33 cellular contexts compared by ENCODE assay signal in the genomic region with DNA sequence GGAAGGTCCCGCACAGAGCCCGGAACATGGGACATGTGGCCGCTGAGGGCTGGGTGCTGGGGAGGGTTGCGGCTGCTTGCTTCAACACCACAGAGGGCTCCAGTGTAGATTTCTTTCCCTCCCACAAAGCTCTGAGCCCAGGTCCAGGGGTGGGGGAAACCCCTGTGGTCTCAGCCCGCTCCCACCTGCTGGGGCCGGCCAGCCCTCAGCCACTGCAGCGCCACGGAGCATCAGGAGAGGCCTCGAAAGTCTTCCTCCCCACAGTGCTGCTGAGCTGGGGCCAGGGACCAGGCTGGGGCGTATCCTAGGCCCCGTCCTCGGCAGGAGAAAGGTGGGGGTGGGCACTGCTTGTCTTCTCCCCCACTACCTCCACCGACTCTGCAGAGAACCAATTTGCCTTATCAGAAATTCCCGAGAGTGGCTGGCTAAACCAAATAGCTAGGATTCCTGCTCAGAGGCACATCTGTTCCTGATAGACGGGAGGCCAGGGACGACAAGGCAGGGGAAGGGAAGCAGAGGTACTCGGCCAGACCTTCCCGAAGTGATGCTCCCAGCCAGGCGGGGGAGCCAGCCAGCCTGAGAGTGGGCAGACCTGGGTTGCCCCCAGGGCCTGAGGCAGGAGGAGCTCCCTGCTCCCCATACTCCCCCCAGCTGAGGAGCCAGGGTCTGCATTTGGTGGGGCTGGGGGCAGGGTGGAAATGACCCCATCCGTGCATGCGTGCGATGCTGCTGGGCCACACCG. TPM values are rescaled to one million over a fixed set of nuclear protein-coding genes. Genes with fewer than 3 reads are reported as not detected.
DNase-seq lines count a peak whose midpoint lies in the region; ATAC-seq, FAIRE-seq and TF ChIP-seq lines count a peak whose summit lies in the region.
"Had no signal": no experiment of that assay in that cellular context is flagged by ENCODE, and none has a peak within 500 bp of the region (broad histone marks: within the 10 kb centered on the region; RNA-seq: fewer than 3 reads in every experiment).

No MANE protein-coding gene starts in this region.

- H3K36me3 ChIP-seq in H1 (ENCODE audit: control insufficient read depth in 2 of 4, insufficient read depth in 4 of 4, low read length in 3 of 4) = no peaks in the 10 kb centered on the region
- H3K36me3 ChIP-seq: esophagus muscularis mucosa, neutrophil had no signal

- no peak overlapping the region for H3K27ac ChIP-seq in H9 (ENCODE audit: insufficient read length, low read depth, low read length)
- no peak overlapping the region for H3K27ac ChIP-seq in H1 (ENCODE audit: low read depth, low read length)
- H3K27ac ChIP-seq: C4-2B, esophagus muscularis mucosa, neutrophil, skin epidermis had no signal

- POLR2A ChIA-PET in H1 (lab: Charles Lee; ENCODE audit: partially characterized antibody) = interaction anchor here (0.9 to 1.5 kb wide), 3 partner anchors 10 to 24 kb away, joined by 4 to 5 read pairs (median 4); no protein-coding TSS in a partner anchor

- H2BK15ac ChIP-seq in H9 (ENCODE audit: low read depth, low read length) = no peak overlapping the region
- H2BK15ac ChIP-seq in H1 (ENCODE audit: low read length) = no peak overlapping the region

- intact Hi-C loops in left colon (cut with DNase I, micrococcal nuclease) = no loop called here

- H3K56ac ChIP-seq in H9 (ENCODE audit: insufficient read length, low read depth, low read length) (peak overlapping the region; percentile 18), H1 (replicated peaks; ENCODE audit: insufficient read length, low read depth, low read length) (peak overlapping the region; percentile 39)

- DNase-seq in AG08395 (ENCODE audit: low spot score) (peak; percentile 50), H9 (no peak), H1 (ENCODE audit: low read depth in 1 of 2, low spot score in 2 of 2) (peak in 1 of 2 experiments; percentile 47), mesothelial cell of epicardium (ENCODE audit: low spot score in 2 of 2, unreplicated experiment in 2 of 2) (no peak), HPDE6-E6E7 (ENCODE audit: extremely low spot score) (no peak), left colon (no peak)
- DNase-seq: activated CD4-positive, alpha-beta T cell treated with anti-CD3 and anti-CD28 coated beads for 1 hour; activated T-cell treated with anti-CD3 and anti-CD28 coated beads, Interleukin-2, amount 50 U/mL, for 24 hours; amygdala; Calu3; effector memory CD4-positive, alpha-beta T cell; HCEC 1CT; NCI-H2029 treated with DMSO at 0.1 percent for 48 hours; NCI-H345; NCI-H82; OCI-M1; SHP77; stimulated activated CD4-positive, alpha-beta T cell treated with anti-CD3 and anti-CD28 coated beads, Interleukin-1b, Interleukin-23, amount 100 ng/mL, for 48 hours had no signal

- H3K9ac ChIP-seq in H9 (ENCODE audit: extremely low read depth, insufficient read length, low read length) = no peak overlapping the region
- no peak overlapping the region for H3K9ac ChIP-seq in H1 (replicated peaks in 1 of 4; ENCODE audit: extremely low read depth in 1 of 4, low read depth in 3 of 4, low read length in 3 of 4)

- peaks cover 0 to 13% (median 10%) of the 10 kb centered on the region in 3 experiments; a peak in 6 of 7 replicates for H3K36me3 Mint-ChIP-seq in H9 (ENCODE audit: insufficient read depth in 1 of 3, low read depth in 3 of 3)
- H3K36me3 Mint-ChIP-seq in mesothelial cell of epicardium = peaks cover 5% of the 10 kb centered on the region

- H3K4me3 ChIP-seq in H1 (ENCODE audit: extremely low read depth in 1 of 4, insufficient read depth in 2 of 4, low read depth in 3 of 4, low read length in 4 of 4) = no peak overlapping the region
- H3K4me3 ChIP-seq: esophagus muscularis mucosa, K562, skin epidermis had no signal

- H3K4me1 Mint-ChIP-seq in H9 (peaks cover 0 to 11% of the 10 kb centered on the region in 2 experiments; a peak in 2 of 4 replicates), mesothelial cell of epicardium (peaks cover 25% of the 10 kb centered on the region)

- H3K27me3 Mint-ChIP-seq in H9 (ENCODE audit: low read depth) (peaks cover 68% of the 10 kb centered on the region), mesothelial cell of epicardium (ENCODE audit: low read depth) (peaks cover 7% of the 10 kb centered on the region)

- no peak for TF ChIP-seq EP300 in H1 (IDR thresholded peaks at IDR 0.05; ENCODE audit: borderline replicate concordance in 1 of 2, low read depth in 2 of 2, low read length in 2 of 2)

- H4K5ac ChIP-seq in H9 (ENCODE audit: insufficient read length, low read depth, low read length) (no peak overlapping the region), H1 (ENCODE audit: insufficient read length, low read depth, low read length) (no peak overlapping the region)

- H3K4me1 ChIP-seq in H9 (ENCODE audit: insufficient read depth, low read length) (no peaks in the 10 kb centered on the region), H1 (replicated peaks in 1 of 4; ENCODE audit: control insufficient read depth in 3 of 4, insufficient read depth in 4 of 4, low read length in 3 of 4) (peaks cover 0 to 5% (median 0%) of the 10 kb centered on the region in 4 experiments; a peak in 1 of 7 replicates)
- H3K4me1 ChIP-seq: esophagus muscularis mucosa had no signal

- no peak overlapping the region for H3K18ac ChIP-seq in H9 (ENCODE audit: insufficient read length, low read depth, low read length)
- H3K18ac ChIP-seq in H1 (ENCODE audit: extremely low read depth, low read length) = no peak overlapping the region; the same call in 1 of the 2 replicates

- H4K20me1 ChIP-seq in H9 (ENCODE audit: control insufficient read depth, insufficient read depth, insufficient read length) (no peaks in the 10 kb centered on the region), H1 (replicated peaks in 1 of 2; ENCODE audit: control insufficient read depth in 1 of 2, insufficient read depth in 2 of 2, low read length in 2 of 2) (peaks cover 0 to 1% of the 10 kb centered on the region in 2 experiments)

- ATAC-seq in GM18909 (IDR thresholded peaks at IDR 0.05; ENCODE audit: poor library complexity, unreplicated experiment) (no peak), left colon (no peak)
- ATAC-seq in activated CD4-positive, CD25-positive, alpha-beta regulatory T cell treated with anti-CD3 and anti-CD28 coated beads, Interleukin-2, amount 50 U/mL, for 24 hours = no peak
- ATAC-seq: K562 had no signal

- TF ChIP-seq RAD21 in H1 (IDR thresholded peaks at IDR 0.05 in 1 of 2, conservative IDR thresholded peaks at IDR 0.05 in 1 of 2; ENCODE audit: low read depth in 2 of 2, low read length in 2 of 2) = 0 out of 4 replicates have a peak, but pooled peaks of 1 of the 2 experiments have one; percentile 3

- TF ChIP-seq CTCF in H9 (conservative IDR thresholded peaks at IDR 0.05) = no peak; the same call in 2 of the 3 replicates
- peak; percentile 22 to 25 (median 22); a peak in 3 of 4 replicates for TF ChIP-seq CTCF in H1 (IDR thresholded peaks at IDR 0.05; ENCODE audit: control extremely low read depth in 1 of 3, insufficient read depth in 1 of 3, low read depth in 1 of 3, low read length in 3 of 3)
- TF ChIP-seq CTCF in mesothelial cell of epicardium (IDR thresholded peaks at IDR 0.05; ENCODE audit: unreplicated experiment) = no peak

- H3K4ac ChIP-seq in H9 (ENCODE audit: low read depth, low read length) (no peak overlapping the region), H1 (replicated peaks; ENCODE audit: insufficient read length, low read depth, low read length) (no peak overlapping the region)

- H2BK120ac ChIP-seq in H9 (ENCODE audit: low read depth, low read length, poor library complexity, severe bottlenecking) (no peak overlapping the region), H1 (replicated peaks; ENCODE audit: low read depth, low read length) (no peak overlapping the region)

- H2AK5ac ChIP-seq in H9 (ENCODE audit: insufficient read length, low read length) (no peak overlapping the region), H1 (ENCODE audit: low read depth, low read length) (no peak overlapping the region)

- H2BK20ac ChIP-seq in H9 (ENCODE audit: low read depth, low read length, poor library complexity, severe bottlenecking) = no peak overlapping the region
- no peak overlapping the region for H2BK20ac ChIP-seq in H1 (ENCODE audit: low read length)

- H3K79me1 ChIP-seq in H9 (ENCODE audit: insufficient read depth, low read depth, low read length, poor library complexity, severe bottlenecking) = no peaks in the 10 kb centered on the region
- H3K79me1 ChIP-seq in H1 (ENCODE audit: low read depth, low read length) = no peaks in the 10 kb centered on the region

- no peak overlapping the region for H3K14ac ChIP-seq in H9 (ENCODE audit: insufficient read depth, low read length)
- H3K14ac ChIP-seq in H1 (ENCODE audit: insufficient read length) = no peak overlapping the region

- no peak overlapping the region for H3T11ph ChIP-seq in H9 (ENCODE audit: low read length)

- no peak overlapping the region for H3K27ac Mint-ChIP-seq in H9
- H3K27ac Mint-ChIP-seq in mesothelial cell of epicardium = peak overlapping the region; percentile 37
- H3K27ac Mint-ChIP-seq: activated T-cell treated with anti-CD3 and anti-CD28 coated beads, Interleukin-2, amount 50 U/mL, for 24 hours had no signal

- H3K4me2 ChIP-seq in H9 (ENCODE audit: insufficient read depth, insufficient read length, low read length) = no peak overlapping the region
- H3K4me2 ChIP-seq in H1 (ENCODE audit: insufficient read depth in 1 of 2, low read depth in 2 of 2, low read length in 2 of 2) = no peak overlapping the region

- no peak for FAIRE-seq in H1 (lab: Jason Lieb, UNC)
- FAIRE-seq: A204.1, bronchial epithelial cell, colon, GM12892 had no signal

- H3K27me3 ChIP-seq in H9 (ENCODE audit: insufficient read depth, low read length) = no peaks in the 10 kb centered on the region
- H3K27me3 ChIP-seq in H1 (replicated peaks in 1 of 4; ENCODE audit: control insufficient read depth in 3 of 4, extremely low read depth in 1 of 4, insufficient read depth in 3 of 4, low read length in 3 of 4) = no peaks in the 10 kb centered on the region; a peak in 1 of 7 replicates

- H2AFZ ChIP-seq in H9 (ENCODE audit: low read length) = no peak overlapping the region
- no peak overlapping the region for H2AFZ ChIP-seq in H1 (ENCODE audit: low read length)

- TF ChIP-seq POLR2A in H1 (IDR thresholded peaks at IDR 0.05; ENCODE audit: control extremely low read depth in 1 of 2, low read depth in 2 of 2, low read length in 2 of 2) = no peak

- H2BK12ac ChIP-seq in H9 (ENCODE audit: insufficient read length, low read depth, low read length) = no peak overlapping the region
- no peak overlapping the region for H2BK12ac ChIP-seq in H1 (ENCODE audit: low read depth, low read length)

- H3K9me3 ChIP-seq in H9 (ENCODE audit: control insufficient read depth, low read depth, low read length) (no peaks in the 10 kb centered on the region), H1 (ENCODE audit: insufficient read depth in 2 of 2, low read depth in 1 of 2, low read length in 1 of 2) (peaks cover 8 to 13% of the 10 kb centered on the region in 2 experiments)
- H3K9me3 ChIP-seq: neutrophil had no signal

- WGBS in H9 (ENCODE audit: extremely low coverage, insufficient read length, low lambda C conversion rate) = no CpG with 5 or more reads among the region's 23 CpGs
- 76% methylated on average over 14 of the region's 23 CpGs; no CpG with 5 or more reads in 1 of the 2 experiments for WGBS in H1 (ENCODE audit: extremely low coverage in 1 of 2, insufficient coverage in 1 of 2, insufficient read length in 1 of 2, insufficient replicate concordance in 2 of 2, low coverage in 1 of 2, low lambda C conversion rate in 2 of 2, missing lambda C conversion rate in 1 of 2), 2 experiments

- H3K9me3 Mint-ChIP-seq in H9 (peaks cover 21 to 24% of the 10 kb centered on the region in 2 experiments), mesothelial cell of epicardium (peaks cover 22% of the 10 kb centered on the region)
- H3K9me3 Mint-ChIP-seq: activated T-cell treated with anti-CD3 and anti-CD28 coated beads, Interleukin-2, amount 50 U/mL, for 24 hours had no signal

- H4K8ac ChIP-seq in H9 (replicated peaks; ENCODE audit: insufficient read length, low read depth, low read length) (no peak overlapping the region), H1 (ENCODE audit: extremely low read depth, insufficient read depth, low read length) (no peak overlapping the region)

- CTCF ChIA-PET in H1 (lab: Charles Lee; ENCODE audit: partially characterized antibody) = interaction anchor here (0.6 to 3.0 kb wide), 11 partner anchors 9 to 83 kb away, joined by 3 to 21 read pairs (median 4); no protein-coding TSS in a partner anchor

- H3K23ac ChIP-seq in H9 (ENCODE audit: insufficient read length, low read depth, low read length) (no peak overlapping the region), H1 (ENCODE audit: insufficient read length) (no peak overlapping the region)

- no peak overlapping the region for H2BK5ac ChIP-seq in H9 (ENCODE audit: insufficient read length, low read length)
- H2BK5ac ChIP-seq in H1 (ENCODE audit: low read depth, low read length) = no peak overlapping the region

- H3K79me2 ChIP-seq in H9 (ENCODE audit: insufficient read depth, low read length) (no peaks in the 10 kb centered on the region), H1 (ENCODE audit: control insufficient read depth in 1 of 2, insufficient read depth in 2 of 2, low read length in 2 of 2) (no peaks in the 10 kb centered on the region)

- H4K91ac ChIP-seq in H9 (ENCODE audit: insufficient read length, low read depth, low read length) (no peak overlapping the region), H1 (replicated peaks; ENCODE audit: insufficient read length, low read length) (no peak overlapping the region)

- H3K4me3 Mint-ChIP-seq in H9 (no peak overlapping the region), mesothelial cell of epicardium (no peak overlapping the region)
- H3K4me3 Mint-ChIP-seq: activated T-cell treated with anti-CD3 and anti-CD28 coated beads, Interleukin-2, amount 50 U/mL, for 24 hours had no signal

- H3K23me2 ChIP-seq in H9 (ENCODE audit: insufficient read length, low read depth, low read length, poor library complexity, severe bottlenecking) = no peaks in the 10 kb centered on the region
- H3K23me2 ChIP-seq in H1 (ENCODE audit: low read depth, low read length) = peaks cover 6% of the 10 kb centered on the region; the same call in 1 of the 2 replicates

RNA-seq across cellular contexts. Expression of a gene that starts 18.7 kb away (rescaled TPM):
- total RNA-seq in H9 (2021) = 2.8 and 3.1 TPM in 2 replicates
- total RNA-seq in H1 (2021; fragmentation: NEBNext Ultra II Directional; extraction: Animal tissue kit (Norgen Biotek cat#: 25700)) = 1.3 and 1.5 TPM in 2 replicates
- 0.74 and 2.0 TPM in 2 replicates for polyA plus RNA-seq in H1 (2011; rRNA removed)
- polyA plus RNA-seq in H1 (2011; cell fraction: cytosol; rRNA removed) = 1.1 TPM
- 0.37 TPM for polyA plus RNA-seq in H1 (2011; cell fraction: nucleus; rRNA removed)
- 1.6 to 3.2 TPM (median 2.7 TPM) in 4 replicates for polyA plus RNA-seq in H1 (2012, experiment 1 of 2)
- polyA plus RNA-seq in H1 (2012, experiment 2 of 2) = 1.00 TPM
- polyA plus RNA-seq in H1 (2013, experiment 1 of 2) = 2.0 TPM
- polyA plus RNA-seq in H1 (2013, experiment 2 of 2) = 2.6 TPM
- 0.20 and 0.57 TPM in 2 replicates for polyA minus RNA-seq in H1 (2011; rRNA and poly(A)+ RNA removed)
- polyA minus RNA-seq in H1 (2011; cell fraction: cytosol; rRNA and poly(A)+ RNA removed) = 0.88 TPM
- 0.70 TPM for polyA minus RNA-seq in H1 (2011; cell fraction: nucleus; rRNA and poly(A)+ RNA removed)
- 3,009 to 3,275 TPM (median 3,171 TPM) in 3 replicates for total RNA-seq in mesothelial cell of epicardium
- total RNA-seq in left colon = 10 to 100 TPM in 1 of 2 donors, 1 to 10 TPM in 1; 7.3 to 10.8 TPM
- polyA plus RNA-seq: K562 had no signal

RNA-seq across cellular contexts. Expression of a gene that starts 40.5 kb away (rescaled TPM):
- total RNA-seq in H9 (2021) = not detected in 2 replicates
- total RNA-seq in H1 (2021; fragmentation: NEBNext Ultra II Directional; extraction: Animal tissue kit (Norgen Biotek cat#: 25700)) = not detected in 2 replicates
- not detected in 2 replicates for polyA plus RNA-seq in H1 (2011; rRNA removed)
- not detected for polyA plus RNA-seq in H1 (2011; cell fraction: cytosol; rRNA removed)
- not detected for polyA plus RNA-seq in H1 (2011; cell fraction: nucleus; rRNA removed)
- polyA plus RNA-seq in H1 (2012, experiment 1 of 2) = not detected in 4 replicates
- polyA plus RNA-seq in H1 (2012, experiment 2 of 2) = not detected
- not detected for polyA plus RNA-seq in H1 (2013, experiment 1 of 2)
- not detected for polyA plus RNA-seq in H1 (2013, experiment 2 of 2)
- polyA minus RNA-seq in H1 (2011; rRNA and poly(A)+ RNA removed) = not detected in 2 replicates
- polyA minus RNA-seq in H1 (2011; cell fraction: cytosol; rRNA and poly(A)+ RNA removed) = not detected
- not detected for polyA minus RNA-seq in H1 (2011; cell fraction: nucleus; rRNA and poly(A)+ RNA removed)
- not detected in 3 replicates for total RNA-seq in mesothelial cell of epicardium
- 1 to 10 TPM in 1 of 2 donors, not detected in 1; 1.3 TPM for total RNA-seq in left colon
- total RNA-seq: activated CD8-positive, alpha-beta memory T cell treated with anti-CD3 and anti-CD28 coated beads for 36 hours; bronchial epithelial cell; Calu3; esophagus muscularis mucosa; K562; kidney epithelial cell; lung microvascular endothelial cell; MCF 10A had no signal
- polyA plus RNA-seq: K562 had no signal

RNA-seq across cellular contexts. Expression of a gene that starts 51.1 kb away (rescaled TPM):
- total RNA-seq in H9 (2021) (not detected in 2 replicates), mesothelial cell of epicardium (0.77 to 1.4 TPM (median 1.1 TPM) in 3 replicates), left colon (not detected)
- not detected in 2 replicates for total RNA-seq in H1 (2021; fragmentation: NEBNext Ultra II Directional; extraction: Animal tissue kit (Norgen Biotek cat#: 25700))
- 0.09 and 0.16 TPM in 2 replicates for polyA plus RNA-seq in H1 (2011; rRNA removed)
- 0.09 TPM for polyA plus RNA-seq in H1 (2011; cell fraction: cytosol; rRNA removed)
- 0.11 TPM for polyA plus RNA-seq in H1 (2011; cell fraction: nucleus; rRNA removed)
- polyA plus RNA-seq in H1 (2012, experiment 1 of 2) = 0.11 TPM in 1 of 4 replicates, not detected in the others
- not detected for polyA plus RNA-seq in H1 (2012, experiment 2 of 2)
- polyA plus RNA-seq in H1 (2013, experiment 1 of 2) = not detected
- polyA plus RNA-seq in H1 (2013, experiment 2 of 2) = not detected
- not detected in 2 replicates for polyA minus RNA-seq in H1 (2011; rRNA and poly(A)+ RNA removed)
- not detected for polyA minus RNA-seq in H1 (2011; cell fraction: cytosol; rRNA and poly(A)+ RNA removed)
- polyA minus RNA-seq in H1 (2011; cell fraction: nucleus; rRNA and poly(A)+ RNA removed) = not detected
- total RNA-seq: activated CD8-positive, alpha-beta memory T cell treated with anti-CD3 and anti-CD28 coated beads for 36 hours; Calu3; K562; kidney epithelial cell had no signal
- polyA plus RNA-seq: K562 had no signal

Comparison
In these comparisons a context has a peak if more than half of its experiments do, and no peak if none do; other contexts are left out.
1. CTCF ChIP-seq: peak in H1 (3 of 3); none in H9 (single experiment) and mesothelial cell of epicardium (single experiment).
2. RNA of a gene that starts 18.7 kb away (total RNA-seq): 3,009 to 3,275 TPM in mesothelial cell of epicardium; 7.3 to 10.8 TPM in left colon, 2.8 to 3.1 TPM in H9 and 1.3 to 1.5 TPM in H1; every median in the first group is over 100 times any median in the second.